In genomic region chr15:77030042-77030927, GRCh38 we compare ENCODE assay signal across 1 cellular context.
TF ChIP-seq lines count a peak whose summit lies in the region.

No MANE protein-coding gene starts in this region.

TF ChIP-seq in GM12878, 131 proteins besides CTCF, POLR2A, EP300 and RAD21:
- TF ChIP-seq HDGF (IDR thresholded peaks at IDR 0.05): no peak
- TF ChIP-seq USF1 (IDR thresholded peaks at IDR 0.05; ENCODE audit: borderline replicate concordance, extremely low read length, insufficient read depth, low read depth, low read length): no peak
- TF ChIP-seq ATF2 (IDR thresholded peaks at IDR 0.05; ENCODE audit: low read length): no peak
- TF ChIP-seq IKZF1 (conservative IDR thresholded peaks at IDR 0.05): 0 out of 2 replicates have a peak, but pooled peaks have one; percentile 32
- TF ChIP-seq GATAD2B (conservative IDR thresholded peaks at IDR 0.05; ENCODE audit: low read depth): 0 out of 2 replicates have a peak, but pooled peaks have one; percentile 13
- no peak for TF ChIP-seq JUNB (IDR thresholded peaks at IDR 0.05)
- TF ChIP-seq MEF2A (IDR thresholded peaks at IDR 0.05; ENCODE audit: insufficient read depth, low read depth, low read length): no peak
- no peak for TF ChIP-seq EED (IDR thresholded peaks at IDR 0.05; ENCODE audit: low read depth)
- no peak for TF ChIP-seq KDM1A (IDR thresholded peaks at IDR 0.05; ENCODE audit: borderline replicate concordance)
- no peak for TF ChIP-seq NBN (IDR thresholded peaks at IDR 0.05)
- 0 out of 2 replicates have a peak, but pooled peaks have one; percentile 43 for TF ChIP-seq NR2F1 (conservative IDR thresholded peaks at IDR 0.05)
- no peak for TF ChIP-seq ZBTB40 (IDR thresholded peaks at IDR 0.05; ENCODE audit: borderline replicate concordance)
- TF ChIP-seq FOXK2 (IDR thresholded peaks at IDR 0.05): no peak
- TF ChIP-seq CEBPZ (IDR thresholded peaks at IDR 0.05; ENCODE audit: low read depth, low read length): no peak
